Comparison of ENCODE assay signal across 8 cellular contexts in genomic region chr21:44800971-44801467, GRCh38. TPM values are rescaled to one million over a fixed set of nuclear protein-coding genes. Genes with fewer than 3 reads are reported as not detected.
DNase-seq lines count a peak whose midpoint lies in the region; ATAC-seq and TF ChIP-seq lines count a peak whose summit lies in the region.

No MANE protein-coding gene starts in this region.

- H3K27me3 ChIP-seq in H7 (ENCODE audit: control insufficient read depth, insufficient read depth, low read length) (no peaks in the 10 kb centered on the region), aorta (ENCODE audit: control insufficient read depth in 1 of 2, insufficient read depth in 2 of 2, low read length in 1 of 2) (no peaks in the 10 kb centered on the region)

- H3K9me3 Mint-ChIP-seq in chondrocyte (ENCODE audit: low read depth) (no peaks in the 10 kb centered on the region), memory B cell (no peaks in the 10 kb centered on the region)

- H3K36me3 ChIP-seq in H7 (replicated peaks; ENCODE audit: control insufficient read depth, insufficient read depth, low read length): peaks cover 4% of the 10 kb centered on the region
- H3K36me3 ChIP-seq in aorta (ENCODE audit: control insufficient read depth in 1 of 2, insufficient read depth in 2 of 2, low read length in 1 of 2): no peaks in the 10 kb centered on the region

- intact Hi-C loops in aorta (cut with DNase I): loop anchor here (5.0 kb wide), 3 partner anchors 66 to 131 kb away; partner anchors contain the start of gene PTTG1IP (in 1 of the 2)

- peak overlapping the region; percentile 93 for H3K27ac Mint-ChIP-seq in chondrocyte (ENCODE audit: unreplicated experiment)
- H3K27ac Mint-ChIP-seq in memory B cell: peak overlapping the region; percentile 82

- H3K4me1 Mint-ChIP-seq in chondrocyte (ENCODE audit: low read depth): peaks cover 32% of the 10 kb centered on the region
- peaks cover 28% of the 10 kb centered on the region for H3K4me1 Mint-ChIP-seq in memory B cell

- no peaks in the 10 kb centered on the region for H3K9me3 ChIP-seq in aorta (ENCODE audit: control insufficient read depth, low read length)

- no peaks in the 10 kb centered on the region for H3K4me1 ChIP-seq in aorta (ENCODE audit: control insufficient read depth in 1 of 2, insufficient read depth in 2 of 2, low read length in 2 of 2)

- no peaks in the 10 kb centered on the region for H3K27me3 Mint-ChIP-seq in chondrocyte (ENCODE audit: low read depth)
- H3K27me3 Mint-ChIP-seq in memory B cell: no peaks in the 10 kb centered on the region

- 1% methylated on average over 17 of the region's 17 CpGs for WGBS in aorta, 2 donors

- no peak overlapping the region for H3K27ac ChIP-seq in aorta (ENCODE audit: low read depth in 1 of 2, low read length in 2 of 2)

- DNase-seq in NCI-H82 (lab: John Stamatoyannopoulos, UW) (peak; percentile 60), NCI-H82 treated with DMSO at 0.1 percent for 48 hours (lab: John Stamatoyannopoulos, UW; ENCODE audit: unreplicated experiment) (no peak), H7 (peak; percentile 82), OCI-M1 (lab: John Stamatoyannopoulos, UW) (peak; percentile 88), chondrocyte (ENCODE audit: low spot score) (no peak), memory B cell (ENCODE audit: low spot score in 2 of 2) (no peak), aorta (no peak), NCI-H187 treated with DMSO at 0.1 percent for 48 hours (lab: John Stamatoyannopoulos, UW) (no peak)

- H3K4me3 ChIP-seq in H7 (ENCODE audit: insufficient read depth, low read depth, low read length) (peak overlapping the region; percentile 81), aorta (ENCODE audit: low read length in 2 of 2) (peak overlapping the region; percentile 80 to 99)

- H3K4me3 Mint-ChIP-seq in chondrocyte (ENCODE audit: unreplicated experiment) (peak overlapping the region; percentile 94), memory B cell (peak overlapping the region; percentile 92)

- H3K36me3 Mint-ChIP-seq in chondrocyte (ENCODE audit: low read depth): peaks cover 8% of the 10 kb centered on the region
- H3K36me3 Mint-ChIP-seq in memory B cell: peaks cover 27% of the 10 kb centered on the region

- peak; percentile 74 for TF ChIP-seq CTCF in chondrocyte (IDR thresholded peaks at IDR 0.05)

- ATAC-seq in memory B cell (ENCODE audit: low read depth) (peak; percentile 61), aorta (ENCODE audit: low FRiP score) (no peak)

RNA-seq across cellular contexts. Expression of gene UBE2G2, which starts 0.6 kb away (rescaled TPM):
- total RNA-seq in H7 (2014; rRNA removed; shearing (Covaris generic)): 66.4 and 76.8 TPM in 2 replicates
- total RNA-seq in chondrocyte: 48.5 to 75.5 TPM (median 54.8 TPM) in 3 replicates
- total RNA-seq in aorta: 10 to 100 TPM; 79.5 to 83.6 TPM
- polyA plus RNA-seq in aorta: 10 to 100 TPM; 46.8 to 60.0 TPM

RNA-seq across cellular contexts. Expression of gene SUMO3, which starts 16.8 kb away (rescaled TPM):
- 80.8 and 91.1 TPM in 2 replicates for total RNA-seq in H7 (2014; rRNA removed; shearing (Covaris generic))
- total RNA-seq in chondrocyte: 51.3 to 60.3 TPM (median 52.3 TPM) in 3 replicates
- total RNA-seq in aorta: 10 to 100 TPM; 63.2 to 68.9 TPM
- polyA plus RNA-seq in aorta: 10 to 100 TPM; 35.7 to 88.0 TPM

Comparison
In these comparisons a context has a peak if more than half of its experiments do, and no peak if none do; other contexts are left out.
1. DNase-seq: peak in NCI-H82 (single experiment), H7 (single experiment) and OCI-M1 (single experiment); none in NCI-H82 treated with DMSO at 0.1 percent for 48 hours (single experiment), chondrocyte (single experiment), memory B cell (0 of 2), aorta (0 of 2) and NCI-H187 treated with DMSO at 0.1 percent for 48 hours (single experiment).